Comparison of ENCODE assay signal across 14 cellular contexts in the genomic region with DNA sequence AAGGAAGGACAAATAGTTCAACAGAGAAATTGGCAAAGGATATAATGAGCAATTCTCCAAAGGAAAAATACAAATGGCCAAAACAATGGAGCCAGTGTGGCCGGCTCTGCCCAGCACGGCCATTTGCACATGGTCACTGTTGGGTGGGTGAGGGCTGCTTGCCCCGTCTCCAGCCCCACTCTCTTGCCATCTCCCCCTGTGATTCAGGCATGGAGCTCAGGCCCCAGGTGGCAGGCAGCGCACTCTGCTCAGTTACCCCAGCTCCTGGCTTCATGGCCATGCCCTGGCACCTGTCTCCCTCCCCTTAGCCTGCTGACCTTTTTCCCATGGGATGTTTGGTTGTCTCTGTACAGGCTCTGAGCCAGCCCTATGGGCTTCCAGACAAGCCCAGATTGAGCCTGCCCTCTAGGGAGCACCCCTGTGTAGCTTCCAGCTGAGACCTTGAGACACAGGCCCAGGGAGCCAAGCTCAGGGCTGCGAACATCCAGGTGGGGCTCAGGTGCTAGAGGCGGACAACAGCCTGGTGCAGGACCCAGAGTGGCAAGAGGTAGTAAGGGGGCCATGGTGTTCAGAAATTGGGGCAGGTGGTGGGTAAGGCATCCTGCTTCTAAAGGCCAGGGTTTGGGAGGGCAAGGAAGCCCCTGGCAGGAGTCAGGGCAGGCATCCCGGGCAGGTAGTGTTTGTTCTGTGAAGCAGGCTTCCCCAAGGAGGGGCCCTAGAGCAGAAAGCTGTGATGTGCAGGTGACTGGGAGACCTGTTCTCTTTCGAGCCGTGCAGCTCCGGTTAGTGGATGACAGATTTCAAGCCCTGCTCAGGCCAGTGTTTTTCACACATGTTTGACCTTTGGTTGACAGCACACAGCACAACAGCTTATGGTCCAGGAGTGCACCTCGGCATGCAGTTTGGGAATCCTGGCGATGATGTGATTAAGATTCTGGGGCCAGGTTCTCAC. TPM values are rescaled to one million over a fixed set of nuclear protein-coding genes. Genes with fewer than 3 reads are reported as not detected.
A peak's percentile ranks its signal among the peaks of the same experiment; 100 is the strongest.
DNase-seq lines count a peak whose midpoint lies in the region; ATAC-seq and TF ChIP-seq lines count a peak whose summit lies in the region.
"Had no signal": no experiment of that assay in that cellular context is flagged by ENCODE, and none has a peak within 500 bp of the region (broad histone marks: within the 10 kb centered on the region; RNA-seq: fewer than 3 reads in every experiment).

No MANE protein-coding gene starts in this region.

- no peak overlapping the region for H3K4me3 ChIP-seq in right lobe of liver
- H3K4me3 ChIP-seq: lung, Peyer's patch, testis had no signal

- intact Hi-C loops in right lobe of liver (cut with DNase I) = no loop called here

- H3K9me3 ChIP-seq in right lobe of liver = no peaks in the 10 kb centered on the region
- H3K9me3 ChIP-seq: Peyer's patch, testis had no signal

- TF ChIP-seq CTCF in right lobe of liver (IDR thresholded peaks at IDR 0.05) = peak in 1 of 4 donors; percentile 23

- no peak for TF ChIP-seq POLR2A in right lobe of liver (IDR thresholded peaks at IDR 0.05)

- no peaks in the 10 kb centered on the region for H3K27me3 ChIP-seq in right lobe of liver
- H3K27me3 ChIP-seq: Peyer's patch, testis had no signal

- ATAC-seq in right lobe of liver (peak; percentile 75 to 97 (median 84)), GM21576 (IDR thresholded peaks at IDR 0.05; ENCODE audit: unreplicated experiment) (no peak), HG02852 (IDR thresholded peaks at IDR 0.05; ENCODE audit: unreplicated experiment) (no peak)

- no peaks in the 10 kb centered on the region for H3K36me3 ChIP-seq in right lobe of liver
- H3K36me3 ChIP-seq: Peyer's patch had no signal

- DNase-seq in DMS 273 (lab: John Stamatoyannopoulos, UW; ENCODE audit: unreplicated experiment) (peak; percentile 34), DMS 273 treated with DMSO at 0.1 percent for 48 hours (lab: John Stamatoyannopoulos, UW) (no peak), anterior cingulate cortex (lab: John Stamatoyannopoulos, UW) (peak in 40 of 58 donors; percentile 17 to 89 (median 69)), right lobe of liver (peak; percentile 28 to 77 (median 76)), substantia nigra (lab: John Stamatoyannopoulos, UW) (peak; percentile 29 to 86 (median 73)), COR-L47 (lab: John Stamatoyannopoulos, UW) (no peak)
- DNase-seq: DMS79 treated with DMSO at 0.1 percent for 48 hours, NCI-H2081 treated with DMSO at 0.1 percent for 48 hours, testis had no signal

- H3K27ac ChIP-seq in right lobe of liver (no peak overlapping the region), substantia nigra (ENCODE audit: low read depth, low read length, poor library complexity, severe bottlenecking) (peak overlapping the region; percentile 98)
- H3K27ac ChIP-seq: 22Rv1, Peyer's patch, testis had no signal

- H3K4me1 ChIP-seq in right lobe of liver = peaks cover 0 to 26% (median 8%) of the 10 kb centered on the region in 4 donors
- H3K4me1 ChIP-seq: testis had no signal

- WGBS in right lobe of liver (ENCODE audit: insufficient coverage, low coverage, low lambda C conversion rate, missing lambda C conversion rate) = 27% methylated on average over 4 of the region's 12 CpGs

RNA-seq across cellular contexts. Expression of gene SYNJ2, which starts 17.7 kb away (rescaled TPM):
- 1 to 10 TPM; 3.2 to 7.4 (median 4.2) TPM for total RNA-seq in right lobe of liver

Comparison
In these comparisons a context has a peak if more than half of its experiments do, and no peak if none do; other contexts are left out.
1. DNase-seq: peak in DMS 273 (single experiment), anterior cingulate cortex (40 of 58), right lobe of liver (3 of 3) and substantia nigra (49 of 49); none in DMS 273 treated with DMSO at 0.1 percent for 48 hours (single experiment) and COR-L47 (single experiment).
2. ATAC-seq: peak in right lobe of liver (4 of 4); none in GM21576 (single experiment) and HG02852 (single experiment).